In genomic region chr10:1398626-1399410, GRCh38 we compare ENCODE assay signal across 20 cellular contexts.
DNase-seq lines count a peak whose midpoint lies in the region; ATAC-seq and TF ChIP-seq lines count a peak whose summit lies in the region.
"Had no signal": no experiment of that assay in that cellular context is flagged by ENCODE, and none has a peak within 500 bp of the region (broad histone marks: within the 10 kb centered on the region; RNA-seq: fewer than 3 reads in every experiment).

No MANE protein-coding gene starts in this region.

- 90 to 91% methylated on average over 19 of the region's 19 CpGs for WGBS in testis, 2 donors

- no peak overlapping the region for H3K4me2 ChIP-seq in GM23338

- H3K4me1 Mint-ChIP-seq in GM23338 (peaks cover 14% of the 10 kb centered on the region), endothelial cell (ENCODE audit: unreplicated experiment) (peaks cover 9% of the 10 kb centered on the region)

- H3K4me3 ChIP-seq in GM23338, result no peak overlapping the region
- no peak overlapping the region for H3K4me3 ChIP-seq in Peyer's patch
- H3K4me3 ChIP-seq in testis, result no peak overlapping the region
- H3K4me3 ChIP-seq: K562 had no signal

- TF ChIP-seq CTCF in GM23338 (conservative IDR thresholded peaks at IDR 0.05; ENCODE audit: low read depth in 2 of 2) (no peak), Peyer's patch (IDR thresholded peaks at IDR 0.05) (no peak), endothelial cell (IDR thresholded peaks at IDR 0.05; ENCODE audit: unreplicated experiment) (no peak), testis (IDR thresholded peaks at IDR 0.05) (no peak)

- intact Hi-C loops in testis (cut with DNase I; ENCODE audit: low total_unique reads), result no loop called here

- H3K36me3 Mint-ChIP-seq in GM23338 (ENCODE audit: low read depth) (no peaks in the 10 kb centered on the region), endothelial cell (ENCODE audit: low read depth, unreplicated experiment) (no peaks in the 10 kb centered on the region)

- H4K20me1 ChIP-seq in GM23338 (replicated peaks; ENCODE audit: insufficient read depth), result no peaks in the 10 kb centered on the region

- H3K9me2 ChIP-seq in GM23338 (ENCODE audit: insufficient read depth), result no peaks in the 10 kb centered on the region

- H3K4me3 Mint-ChIP-seq in GM23338 (no peak overlapping the region), endothelial cell (ENCODE audit: unreplicated experiment) (no peak overlapping the region)

- no peaks in the 10 kb centered on the region for H3F3A ChIP-seq in GM23338 (replicated peaks; ENCODE audit: low read depth)

- H3K9me3 ChIP-seq in Peyer's patch (no peaks in the 10 kb centered on the region), testis (no peaks in the 10 kb centered on the region)

- no peaks in the 10 kb centered on the region for H3K27me3 ChIP-seq in GM23338 (ENCODE audit: insufficient read depth)
- H3K27me3 ChIP-seq in Peyer's patch, result no peaks in the 10 kb centered on the region
- H3K27me3 ChIP-seq in testis, result no peaks in the 10 kb centered on the region

- H3K36me3 ChIP-seq in GM23338 (ENCODE audit: insufficient read depth) (no peaks in the 10 kb centered on the region), Peyer's patch (no peaks in the 10 kb centered on the region), testis (ENCODE audit: low read depth, missing control alignments) (no peaks in the 10 kb centered on the region)

- no peak for ATAC-seq in GM23338
- ATAC-seq in GM21447 (IDR thresholded peaks at IDR 0.05; ENCODE audit: unreplicated experiment), result no peak
- ATAC-seq: K562 had no signal

- TF ChIP-seq POLR2A in Peyer's patch (IDR thresholded peaks at IDR 0.05) (no peak), testis (IDR thresholded peaks at IDR 0.05) (no peak)

- H3K4me1 ChIP-seq in GM23338 (ENCODE audit: insufficient read depth), result no peaks in the 10 kb centered on the region
- H3K4me1 ChIP-seq in Peyer's patch, result no peaks in the 10 kb centered on the region
- no peaks in the 10 kb centered on the region for H3K4me1 ChIP-seq in testis

- peak overlapping the region; percentile 26; the same call in 1 of the 2 replicates for H3K27ac Mint-ChIP-seq in GM23338
- peak overlapping the region; percentile 24 for H3K27ac Mint-ChIP-seq in endothelial cell (ENCODE audit: unreplicated experiment)

- H3K9me3 Mint-ChIP-seq in GM23338 (no peaks in the 10 kb centered on the region), endothelial cell (ENCODE audit: unreplicated experiment) (no peaks in the 10 kb centered on the region)

- H2AFZ ChIP-seq in GM23338, result no peak overlapping the region

- H3K27me3 Mint-ChIP-seq in GM23338 (ENCODE audit: insufficient read depth, low read depth, poor library complexity), result peaks cover 6% of the 10 kb centered on the region
- peaks cover 4% of the 10 kb centered on the region for H3K27me3 Mint-ChIP-seq in endothelial cell (ENCODE audit: unreplicated experiment)

- no peaks in the 10 kb centered on the region for H3K79me2 ChIP-seq in GM23338 (replicated peaks; ENCODE audit: insufficient read depth)

- DNase-seq in GM23338 (ENCODE audit: low spot score), result no peak
- peak in 2 of 3 donors; percentile 8 to 21 for DNase-seq in Peyer's patch
- no peak for DNase-seq in endothelial cell (ENCODE audit: low spot score)
- peak; percentile 9 for DNase-seq in testis
- no peak for DNase-seq in stimulated activated CD4-positive, alpha-beta T cell treated with anti-CD3 and anti-CD28 coated beads, Interleukin-4, amount 100 ng/mL, for 24 hours
- DNase-seq in NCI-H146 treated with DMSO at 0.1 percent for 48 hours (lab: John Stamatoyannopoulos, UW; ENCODE audit: unreplicated experiment), result no peak
- DNase-seq: ACHN; AML-193; DMS79; HCEC 1CT; NCI-H1105; NCI-H1694; NCI-H2081 treated with DMSO at 0.1 percent for 48 hours; NCI-H510A; NCI-H748 treated with DMSO at 0.1 percent for 48 hours; NK-92 treated with Interleukin-12 subunit alpha and Interleukin-12 subunit beta, amount 100 ng/mL, for 24 hours; Right ventricle myocardium superior had no signal

- H3K27ac ChIP-seq in GM23338 (ENCODE audit: low read depth) (no peak overlapping the region), Peyer's patch (no peak overlapping the region), testis (no peak overlapping the region)
- H3K27ac ChIP-seq: C4-2B had no signal

TF ChIP-seq in GM23338, 12 proteins besides CTCF, POLR2A, EP300 and RAD21 (continues in another document):
- TF ChIP-seq ZNF331 (CRISPR knock-in tag; IDR thresholded peaks at IDR 0.05; ENCODE audit: low read depth) (no peak), JUNB (IDR thresholded peaks at IDR 0.05; ENCODE audit: unreplicated experiment) (no peak), STAT1 (IDR thresholded peaks at IDR 0.05; ENCODE audit: unreplicated experiment) (no peak), POLR2AphosphoS5 (IDR thresholded peaks at IDR 0.05; ENCODE audit: low read depth) (no peak), REST (IDR thresholded peaks at IDR 0.05; ENCODE audit: unreplicated experiment) (no peak), EZH2phosphoT487 (IDR thresholded peaks at IDR 0.05; ENCODE audit: unreplicated experiment) (no peak), EZH2 (IDR thresholded peaks at IDR 0.05; ENCODE audit: low read depth, unreplicated experiment) (no peak), NANOG (IDR thresholded peaks at IDR 0.05; ENCODE audit: borderline replicate concordance) (no peak), ZNF114 (CRISPR knock-in tag; IDR thresholded peaks at IDR 0.05) (no peak), CREB1 (CRISPR knock-in tag; IDR thresholded peaks at IDR 0.05; ENCODE audit: low read depth) (no peak)
- TF ChIP-seq, protein P1, sequence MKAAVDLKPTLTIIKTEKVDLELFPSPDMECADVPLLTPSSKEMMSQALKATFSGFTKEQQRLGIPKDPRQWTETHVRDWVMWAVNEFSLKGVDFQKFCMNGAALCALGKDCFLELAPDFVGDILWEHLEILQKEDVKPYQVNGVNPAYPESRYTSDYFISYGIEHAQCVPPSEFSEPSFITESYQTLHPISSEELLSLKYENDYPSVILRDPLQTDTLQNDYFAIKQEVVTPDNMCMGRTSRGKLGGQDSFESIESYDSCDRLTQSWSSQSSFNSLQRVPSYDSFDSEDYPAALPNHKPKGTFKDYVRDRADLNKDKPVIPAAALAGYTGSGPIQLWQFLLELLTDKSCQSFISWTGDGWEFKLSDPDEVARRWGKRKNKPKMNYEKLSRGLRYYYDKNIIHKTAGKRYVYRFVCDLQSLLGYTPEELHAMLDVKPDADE (IDR thresholded peaks at IDR 0.05), result no peak

Comparison
In these comparisons a context has a peak if more than half of its experiments do, and no peak if none do; other contexts are left out.
1. DNase-seq: peak in Peyer's patch (2 of 3) and testis (single experiment); none in GM23338 (single experiment), endothelial cell (single experiment), stimulated activated CD4-positive, alpha-beta T cell treated with anti-CD3 and anti-CD28 coated beads, Interleukin-4, amount 100 ng/mL, for 24 hours (single experiment) and NCI-H146 treated with DMSO at 0.1 percent for 48 hours (single experiment).